1 cellular context compared by ENCODE assay signal in the genomic region with DNA sequence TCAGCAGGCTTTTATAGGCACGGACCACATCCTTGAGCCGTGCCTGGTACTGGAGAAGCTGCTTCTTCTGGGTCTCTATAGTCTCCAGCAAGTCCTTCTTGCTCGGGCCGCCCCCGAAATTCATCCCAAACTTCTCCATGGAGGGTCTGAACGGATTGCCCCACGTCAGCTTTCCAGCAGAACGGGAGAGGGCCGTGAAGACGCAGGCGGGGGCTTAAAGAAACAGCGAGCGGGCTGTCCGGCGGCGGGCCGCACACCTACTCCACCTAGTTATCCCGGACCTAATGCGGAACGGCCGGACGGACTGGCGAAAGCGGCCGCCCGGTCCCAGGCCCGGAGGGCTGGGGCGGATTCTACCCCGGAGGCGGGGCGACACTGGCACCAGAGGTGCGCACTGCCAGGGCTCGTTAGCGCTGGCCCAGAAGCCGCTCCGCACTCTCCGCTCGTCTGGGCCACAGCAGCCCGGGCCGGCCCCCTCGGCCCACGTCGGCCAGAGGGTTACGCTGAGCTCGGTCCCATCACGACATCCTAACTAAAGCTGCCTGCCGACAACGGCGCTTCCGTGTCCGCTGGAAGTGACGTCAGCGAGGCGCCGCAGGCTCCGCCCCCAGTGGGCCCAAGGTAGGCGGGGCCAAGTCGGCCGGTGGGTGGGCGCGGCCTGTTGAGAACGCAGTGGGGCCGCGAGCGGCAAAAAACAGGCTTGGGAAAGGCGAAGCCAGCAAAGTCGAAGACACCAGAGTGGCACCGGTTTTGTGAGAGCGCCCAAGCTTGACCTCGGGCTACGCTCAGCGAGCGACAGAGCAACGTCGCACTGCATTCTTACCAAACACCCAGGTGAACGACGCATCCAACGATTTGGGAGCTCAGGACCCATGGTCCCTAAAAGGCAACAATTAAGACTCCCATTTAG.
A peak's percentile ranks its signal among the peaks of the same experiment; 100 is the strongest.
TF ChIP-seq lines count a peak whose summit lies in the region.

A gene with protein sequence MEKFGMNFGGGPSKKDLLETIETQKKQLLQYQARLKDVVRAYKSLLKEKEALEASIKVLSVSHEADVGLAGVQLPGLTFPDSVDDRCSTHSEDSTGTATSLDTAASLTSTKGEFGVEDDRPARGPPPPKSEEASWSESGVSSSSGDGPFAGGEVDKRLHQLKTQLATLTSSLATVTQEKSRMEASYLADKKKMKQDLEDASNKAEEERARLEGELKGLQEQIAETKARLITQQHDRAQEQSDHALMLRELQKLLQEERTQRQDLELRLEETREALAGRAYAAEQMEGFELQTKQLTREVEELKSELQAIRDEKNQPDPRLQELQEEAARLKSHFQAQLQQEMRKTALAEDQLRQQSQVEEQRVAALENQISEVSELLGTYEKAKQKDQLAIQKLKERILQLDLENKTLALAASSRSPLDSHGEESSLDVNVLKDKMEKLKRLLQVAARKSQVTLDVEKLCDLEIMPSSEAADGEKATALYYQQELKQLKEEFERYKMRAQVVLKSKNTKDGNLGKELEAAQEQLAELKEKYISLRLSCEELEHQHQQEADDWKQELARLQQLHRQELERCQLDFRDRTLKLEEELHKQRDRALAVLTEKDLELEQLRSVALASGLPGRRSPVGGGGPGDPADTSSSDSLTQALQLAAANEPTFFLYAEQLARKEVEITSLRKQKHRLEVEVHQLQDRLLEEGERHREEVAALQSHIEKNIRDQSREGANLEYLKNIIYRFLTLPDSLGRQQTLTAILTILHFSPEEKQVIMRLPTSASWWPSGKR (minus strand): TSS at position 553 of the 910 bp plus-strand sequence. CDS start 414 bp downstream, at position 139.

TF ChIP-seq in K562, 482 proteins besides CTCF, POLR2A, EP300 and RAD21 (continues in another document):
- TF ChIP-seq, protein P1, sequence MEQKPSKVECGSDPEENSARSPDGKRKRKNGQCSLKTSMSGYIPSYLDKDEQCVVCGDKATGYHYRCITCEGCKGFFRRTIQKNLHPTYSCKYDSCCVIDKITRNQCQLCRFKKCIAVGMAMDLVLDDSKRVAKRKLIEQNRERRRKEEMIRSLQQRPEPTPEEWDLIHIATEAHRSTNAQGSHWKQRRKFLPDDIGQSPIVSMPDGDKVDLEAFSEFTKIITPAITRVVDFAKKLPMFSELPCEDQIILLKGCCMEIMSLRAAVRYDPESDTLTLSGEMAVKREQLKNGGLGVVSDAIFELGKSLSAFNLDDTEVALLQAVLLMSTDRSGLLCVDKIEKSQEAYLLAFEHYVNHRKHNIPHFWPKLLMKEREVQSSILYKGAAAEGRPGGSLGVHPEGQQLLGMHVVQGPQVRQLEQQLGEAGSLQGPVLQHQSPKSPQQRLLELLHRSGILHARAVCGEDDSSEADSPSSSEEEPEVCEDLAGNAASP (IDR thresholded peaks at IDR 0.05): no peak
- peak; percentile 44 for TF ChIP-seq ZSCAN29 (IDR thresholded peaks at IDR 0.05)
- TF ChIP-seq ZNF24 (IDR thresholded peaks at IDR 0.05): peak; percentile 25; the same call in 1 of the 2 replicates
- no peak for TF ChIP-seq HNRNPL (IDR thresholded peaks at IDR 0.05; ENCODE audit: low read depth, low read length)
- TF ChIP-seq ETV6 (IDR thresholded peaks at IDR 0.05; ENCODE audit: borderline replicate concordance in 1 of 2, low read depth in 2 of 2, low read length in 1 of 2): no peak
- no peak for TF ChIP-seq ETV6 (CRISPR knock-in tag; IDR thresholded peaks at IDR 0.05; ENCODE audit: borderline replicate concordance)
- TF ChIP-seq SMAD4 (CRISPR knock-in tag; conservative IDR thresholded peaks at IDR 0.05): 0 out of 2 replicates have a peak, but pooled peaks have one; percentile 58
- TF ChIP-seq, protein P2, sequence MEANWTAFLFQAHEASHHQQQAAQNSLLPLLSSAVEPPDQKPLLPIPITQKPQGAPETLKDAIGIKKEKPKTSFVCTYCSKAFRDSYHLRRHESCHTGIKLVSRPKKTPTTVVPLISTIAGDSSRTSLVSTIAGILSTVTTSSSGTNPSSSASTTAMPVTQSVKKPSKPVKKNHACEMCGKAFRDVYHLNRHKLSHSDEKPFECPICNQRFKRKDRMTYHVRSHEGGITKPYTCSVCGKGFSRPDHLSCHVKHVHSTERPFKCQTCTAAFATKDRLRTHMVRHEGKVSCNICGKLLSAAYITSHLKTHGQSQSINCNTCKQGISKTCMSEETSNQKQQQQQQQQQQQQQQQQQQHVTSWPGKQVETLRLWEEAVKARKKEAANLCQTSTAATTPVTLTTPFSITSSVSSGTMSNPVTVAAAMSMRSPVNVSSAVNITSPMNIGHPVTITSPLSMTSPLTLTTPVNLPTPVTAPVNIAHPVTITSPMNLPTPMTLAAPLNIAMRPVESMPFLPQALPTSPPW (CRISPR knock-in tag; IDR thresholded peaks at IDR 0.05): peak; percentile 64
- 0 out of 2 replicates have a peak, but pooled peaks have one; percentile 37 for TF ChIP-seq ZBTB17 (CRISPR knock-in tag; IDR thresholded peaks at IDR 0.05)
- TF ChIP-seq, protein P3, sequence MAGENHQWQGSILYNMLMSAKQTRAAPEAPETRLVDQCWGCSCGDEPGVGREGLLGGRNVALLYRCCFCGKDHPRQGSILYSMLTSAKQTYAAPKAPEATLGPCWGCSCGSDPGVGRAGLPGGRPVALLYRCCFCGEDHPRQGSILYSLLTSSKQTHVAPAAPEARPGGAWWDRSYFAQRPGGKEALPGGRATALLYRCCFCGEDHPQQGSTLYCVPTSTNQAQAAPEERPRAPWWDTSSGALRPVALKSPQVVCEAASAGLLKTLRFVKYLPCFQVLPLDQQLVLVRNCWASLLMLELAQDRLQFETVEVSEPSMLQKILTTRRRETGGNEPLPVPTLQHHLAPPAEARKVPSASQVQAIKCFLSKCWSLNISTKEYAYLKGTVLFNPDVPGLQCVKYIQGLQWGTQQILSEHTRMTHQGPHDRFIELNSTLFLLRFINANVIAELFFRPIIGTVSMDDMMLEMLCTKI (IDR thresholded peaks at IDR 0.05; ENCODE audit: partially characterized antibody): no peak
- TF ChIP-seq PURB (CRISPR knock-in tag; IDR thresholded peaks at IDR 0.05; ENCODE audit: low read depth): no peak
- no peak for TF ChIP-seq ZNF140 (CRISPR knock-in tag; IDR thresholded peaks at IDR 0.05)
- TF ChIP-seq BCL6 (CRISPR knock-in tag; IDR thresholded peaks at IDR 0.05): no peak
- no peak for TF ChIP-seq CBFB (CRISPR knock-in tag; IDR thresholded peaks at IDR 0.05)
- TF ChIP-seq, protein P4, sequence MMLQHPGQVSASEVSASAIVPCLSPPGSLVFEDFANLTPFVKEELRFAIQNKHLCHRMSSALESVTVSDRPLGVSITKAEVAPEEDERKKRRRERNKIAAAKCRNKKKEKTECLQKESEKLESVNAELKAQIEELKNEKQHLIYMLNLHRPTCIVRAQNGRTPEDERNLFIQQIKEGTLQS (IDR thresholded peaks at IDR 0.05): peak; percentile 95
- TF ChIP-seq, protein P4 (CRISPR knock-in tag; conservative IDR thresholded peaks at IDR 0.05): peak; percentile 29; the same call in 1 of the 2 replicates
- TF ChIP-seq, protein P5, sequence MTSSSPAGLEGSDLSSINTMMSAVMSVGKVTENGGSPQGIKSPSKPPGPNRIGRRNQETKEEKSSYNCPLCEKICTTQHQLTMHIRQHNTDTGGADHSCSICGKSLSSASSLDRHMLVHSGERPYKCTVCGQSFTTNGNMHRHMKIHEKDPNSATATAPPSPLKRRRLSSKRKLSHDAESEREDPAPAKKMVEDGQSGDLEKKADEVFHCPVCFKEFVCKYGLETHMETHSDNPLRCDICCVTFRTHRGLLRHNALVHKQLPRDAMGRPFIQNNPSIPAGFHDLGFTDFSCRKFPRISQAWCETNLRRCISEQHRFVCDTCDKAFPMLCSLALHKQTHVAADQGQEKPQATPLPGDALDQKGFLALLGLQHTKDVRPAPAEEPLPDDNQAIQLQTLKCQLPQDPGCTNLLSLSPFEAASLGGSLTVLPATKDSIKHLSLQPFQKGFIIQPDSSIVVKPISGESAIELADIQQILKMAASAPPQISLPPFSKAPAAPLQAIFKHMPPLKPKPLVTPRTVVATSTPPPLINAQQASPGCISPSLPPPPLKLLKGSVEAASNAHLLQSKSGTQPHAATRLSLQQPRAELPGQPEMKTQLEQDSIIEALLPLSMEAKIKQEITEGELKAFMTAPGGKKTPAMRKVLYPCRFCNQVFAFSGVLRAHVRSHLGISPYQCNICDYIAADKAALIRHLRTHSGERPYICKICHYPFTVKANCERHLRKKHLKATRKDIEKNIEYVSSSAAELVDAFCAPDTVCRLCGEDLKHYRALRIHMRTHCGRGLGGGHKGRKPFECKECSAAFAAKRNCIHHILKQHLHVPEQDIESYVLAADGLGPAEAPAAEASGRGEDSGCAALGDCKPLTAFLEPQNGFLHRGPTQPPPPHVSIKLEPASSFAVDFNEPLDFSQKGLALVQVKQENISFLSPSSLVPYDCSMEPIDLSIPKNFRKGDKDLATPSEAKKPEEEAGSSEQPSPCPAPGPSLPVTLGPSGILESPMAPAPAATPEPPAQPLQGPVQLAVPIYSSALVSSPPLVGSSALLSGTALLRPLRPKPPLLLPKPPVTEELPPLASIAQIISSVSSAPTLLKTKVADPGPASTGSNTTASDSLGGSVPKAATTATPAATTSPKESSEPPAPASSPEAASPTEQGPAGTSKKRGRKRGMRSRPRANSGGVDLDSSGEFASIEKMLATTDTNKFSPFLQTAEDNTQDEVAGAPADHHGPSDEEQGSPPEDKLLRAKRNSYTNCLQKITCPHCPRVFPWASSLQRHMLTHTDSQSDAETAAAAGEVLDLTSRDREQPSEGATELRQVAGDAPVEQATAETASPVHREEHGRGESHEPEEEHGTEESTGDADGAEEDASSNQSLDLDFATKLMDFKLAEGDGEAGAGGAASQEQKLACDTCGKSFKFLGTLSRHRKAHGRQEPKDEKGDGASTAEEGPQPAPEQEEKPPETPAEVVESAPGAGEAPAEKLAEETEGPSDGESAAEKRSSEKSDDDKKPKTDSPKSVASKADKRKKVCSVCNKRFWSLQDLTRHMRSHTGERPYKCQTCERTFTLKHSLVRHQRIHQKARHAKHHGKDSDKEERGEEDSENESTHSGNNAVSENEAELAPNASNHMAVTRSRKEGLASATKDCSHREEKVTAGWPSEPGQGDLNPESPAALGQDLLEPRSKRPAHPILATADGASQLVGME (CRISPR knock-in tag; IDR thresholded peaks at IDR 0.05): peak; percentile 70; the same call in 1 of the 2 replicates
- TF ChIP-seq, protein P6, sequence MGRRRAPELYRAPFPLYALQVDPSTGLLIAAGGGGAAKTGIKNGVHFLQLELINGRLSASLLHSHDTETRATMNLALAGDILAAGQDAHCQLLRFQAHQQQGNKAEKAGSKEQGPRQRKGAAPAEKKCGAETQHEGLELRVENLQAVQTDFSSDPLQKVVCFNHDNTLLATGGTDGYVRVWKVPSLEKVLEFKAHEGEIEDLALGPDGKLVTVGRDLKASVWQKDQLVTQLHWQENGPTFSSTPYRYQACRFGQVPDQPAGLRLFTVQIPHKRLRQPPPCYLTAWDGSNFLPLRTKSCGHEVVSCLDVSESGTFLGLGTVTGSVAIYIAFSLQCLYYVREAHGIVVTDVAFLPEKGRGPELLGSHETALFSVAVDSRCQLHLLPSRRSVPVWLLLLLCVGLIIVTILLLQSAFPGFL (CRISPR knock-in tag; IDR thresholded peaks at IDR 0.05): 0 out of 2 replicates have a peak, but pooled peaks have one; percentile 69
- peak; percentile 77 for TF ChIP-seq HCFC1 (IDR thresholded peaks at IDR 0.05; ENCODE audit: low read depth, low read length)
- TF ChIP-seq, protein P7, sequence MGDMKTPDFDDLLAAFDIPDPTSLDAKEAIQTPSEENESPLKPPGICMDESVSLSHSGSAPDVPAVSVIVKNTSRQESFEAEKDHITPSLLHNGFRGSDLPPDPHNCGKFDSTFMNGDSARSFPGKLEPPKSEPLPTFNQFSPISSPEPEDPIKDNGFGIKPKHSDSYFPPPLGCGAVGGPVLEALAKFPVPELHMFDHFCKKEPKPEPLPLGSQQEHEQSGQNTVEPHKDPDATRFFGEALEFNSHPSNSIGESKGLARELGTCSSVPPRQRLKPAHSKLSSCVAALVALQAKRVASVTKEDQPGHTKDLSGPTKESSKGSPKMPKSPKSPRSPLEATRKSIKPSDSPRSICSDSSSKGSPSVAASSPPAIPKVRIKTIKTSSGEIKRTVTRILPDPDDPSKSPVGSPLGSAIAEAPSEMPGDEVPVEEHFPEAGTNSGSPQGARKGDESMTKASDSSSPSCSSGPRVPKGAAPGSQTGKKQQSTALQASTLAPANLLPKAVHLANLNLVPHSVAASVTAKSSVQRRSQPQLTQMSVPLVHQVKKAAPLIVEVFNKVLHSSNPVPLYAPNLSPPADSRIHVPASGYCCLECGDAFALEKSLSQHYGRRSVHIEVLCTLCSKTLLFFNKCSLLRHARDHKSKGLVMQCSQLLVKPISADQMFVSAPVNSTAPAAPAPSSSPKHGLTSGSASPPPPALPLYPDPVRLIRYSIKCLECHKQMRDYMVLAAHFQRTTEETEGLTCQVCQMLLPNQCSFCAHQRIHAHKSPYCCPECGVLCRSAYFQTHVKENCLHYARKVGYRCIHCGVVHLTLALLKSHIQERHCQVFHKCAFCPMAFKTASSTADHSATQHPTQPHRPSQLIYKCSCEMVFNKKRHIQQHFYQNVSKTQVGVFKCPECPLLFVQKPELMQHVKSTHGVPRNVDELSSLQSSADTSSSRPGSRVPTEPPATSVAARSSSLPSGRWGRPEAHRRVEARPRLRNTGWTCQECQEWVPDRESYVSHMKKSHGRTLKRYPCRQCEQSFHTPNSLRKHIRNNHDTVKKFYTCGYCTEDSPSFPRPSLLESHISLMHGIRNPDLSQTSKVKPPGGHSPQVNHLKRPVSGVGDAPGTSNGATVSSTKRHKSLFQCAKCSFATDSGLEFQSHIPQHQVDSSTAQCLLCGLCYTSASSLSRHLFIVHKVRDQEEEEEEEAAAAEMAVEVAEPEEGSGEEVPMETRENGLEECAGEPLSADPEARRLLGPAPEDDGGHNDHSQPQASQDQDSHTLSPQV (IDR thresholded peaks at IDR 0.05): peak; percentile 74
- TF ChIP-seq ZNF584 (CRISPR knock-in tag; IDR thresholded peaks at IDR 0.05; ENCODE audit: low read depth): no peak
- TF ChIP-seq TARDBP (IDR thresholded peaks at IDR 0.05): peak; percentile 70; the same call in 1 of the 2 replicates
- TF ChIP-seq HLTF (IDR thresholded peaks at IDR 0.05): no peak
- TF ChIP-seq SMARCB1 (IDR thresholded peaks at IDR 0.05; ENCODE audit: insufficient read length, low read depth): no peak
- TF ChIP-seq ZNF41 (CRISPR knock-in tag; conservative IDR thresholded peaks at IDR 0.05): 0 out of 2 replicates have a peak, but pooled peaks have one; percentile 35
- no peak for TF ChIP-seq ZNF699 (CRISPR knock-in tag; IDR thresholded peaks at IDR 0.05; ENCODE audit: insufficient replicate concordance)
- TF ChIP-seq, protein P8, sequence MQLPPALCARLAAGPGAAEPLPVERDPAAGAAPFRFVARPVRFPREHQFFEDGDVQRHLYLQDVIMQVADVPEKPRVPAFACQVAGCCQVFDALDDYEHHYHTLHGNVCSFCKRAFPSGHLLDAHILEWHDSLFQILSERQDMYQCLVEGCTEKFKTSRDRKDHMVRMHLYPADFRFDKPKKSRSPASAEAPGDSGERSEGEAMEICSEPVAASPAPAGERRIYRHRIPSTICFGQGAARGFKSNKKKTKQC (CRISPR knock-in tag; IDR thresholded peaks at IDR 0.05): peak; percentile 94
- TF ChIP-seq NFYB (IDR thresholded peaks at IDR 0.05; ENCODE audit: extremely low read depth, insufficient read length): no peak
